ENCODE assay signal across 2 cellular contexts in the genomic region with DNA sequence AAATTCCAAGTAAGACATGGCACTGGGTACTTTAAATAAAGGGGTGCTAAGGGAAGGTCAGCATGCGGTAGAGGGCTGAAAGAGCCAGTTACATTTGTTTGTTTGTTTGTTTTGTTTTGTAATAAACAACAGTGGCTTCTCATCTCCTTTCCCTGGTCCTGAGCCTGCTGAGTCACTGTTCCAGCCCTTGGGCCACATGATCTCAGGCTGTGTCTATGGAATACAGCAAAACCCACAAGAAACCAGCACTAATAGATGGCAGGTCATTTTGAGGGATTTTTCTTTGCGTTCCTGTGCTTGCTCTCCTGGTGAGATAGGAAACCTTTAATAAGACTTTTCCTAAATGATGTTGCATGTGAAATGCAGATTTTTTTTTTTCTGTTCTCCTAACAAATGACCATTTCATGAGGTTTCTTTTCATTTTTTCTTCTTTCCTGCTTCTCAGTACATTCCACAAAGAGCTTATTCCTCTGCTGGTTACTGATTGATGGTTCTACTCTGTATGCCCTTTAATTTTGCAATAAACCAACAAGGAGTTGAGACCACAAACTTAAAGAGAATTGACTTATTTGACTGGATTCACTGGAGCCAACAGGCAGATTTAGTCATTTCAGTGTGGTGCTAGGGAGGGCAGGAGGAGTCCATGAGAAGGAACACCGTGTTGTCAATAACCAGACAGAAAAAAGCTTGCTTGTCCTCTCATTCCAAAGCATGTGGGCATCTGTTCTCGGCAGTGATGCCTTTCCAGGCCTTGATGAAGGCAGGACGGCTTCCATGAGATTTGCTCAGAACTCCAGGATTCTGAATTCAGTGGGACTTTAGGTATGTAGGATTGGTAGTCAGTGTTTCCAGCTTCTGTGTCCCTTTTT.
TF ChIP-seq lines count a peak whose summit lies in the region.

No MANE protein-coding gene starts in this region.

TF ChIP-seq in A549, 52 proteins besides CTCF, POLR2A, EP300 and RAD21 (continued from another document and continues in another):
- TF ChIP-seq SREBF2 (IDR thresholded peaks at IDR 0.05) (no peak), RNF2 (IDR thresholded peaks at IDR 0.05; ENCODE audit: borderline replicate concordance, low read depth) (no peak), HDAC2 (IDR thresholded peaks at IDR 0.05) (no peak), CHD4 (IDR thresholded peaks at IDR 0.05; ENCODE audit: borderline replicate concordance) (no peak), MAZ (IDR thresholded peaks at IDR 0.05; ENCODE audit: borderline replicate concordance, low read depth, low read length) (no peak), RFX5 (IDR thresholded peaks at IDR 0.05) (no peak), ESRRA (IDR thresholded peaks at IDR 0.05; ENCODE audit: borderline replicate concordance, low read length) (no peak), ZSCAN20 (CRISPR knock-in tag; IDR thresholded peaks at IDR 0.05) (no peak; the same call in 1 of the 2 replicates), RARB (CRISPR knock-in tag; IDR thresholded peaks at IDR 0.05) (no peak), FOSL2 (IDR thresholded peaks at IDR 0.05) (no peak), FOSL2 (CRISPR knock-in tag; IDR thresholded peaks at IDR 0.05) (peak; percentile 57), CEBPB (IDR thresholded peaks at IDR 0.05) (peak in 1 of 2 experiments; percentile 64; a peak in 2 of 4 replicates), FOSB (CRISPR knock-in tag; IDR thresholded peaks at IDR 0.05) (no peak), CBX8 (IDR thresholded peaks at IDR 0.05) (no peak), E2F6 (IDR thresholded peaks at IDR 0.05; ENCODE audit: borderline replicate concordance, low read depth) (no peak; the same call in 1 of the 2 replicates), RCOR1 (IDR thresholded peaks at IDR 0.05; ENCODE audit: low read depth, low read length) (no peak), BHLHE40 (IDR thresholded peaks at IDR 0.05; ENCODE audit: low read depth, low read length) (no peak), NR3C1 (IDR thresholded peaks at IDR 0.05) (no peak), MAX (IDR thresholded peaks at IDR 0.05) (peak; percentile 50; the same call in 1 of the 2 replicates), ZNF302 (CRISPR knock-in tag; IDR thresholded peaks at IDR 0.05) (no peak), NPAS2 (CRISPR knock-in tag; IDR thresholded peaks at IDR 0.05; ENCODE audit: borderline replicate concordance) (no peak), KDM1A (IDR thresholded peaks at IDR 0.05; ENCODE audit: low read depth) (no peak), POLR2AphosphoS2 (conservative IDR thresholded peaks at IDR 0.05; ENCODE audit: low read length) (no peak), JUN (IDR thresholded peaks at IDR 0.05) (no peak), HMGXB4 (CRISPR knock-in tag; IDR thresholded peaks at IDR 0.05; ENCODE audit: borderline replicate concordance) (no peak), ZFP36 (IDR thresholded peaks at IDR 0.05; ENCODE audit: borderline replicate concordance, partially characterized antibody) (no peak), ATOH8 (CRISPR knock-in tag; IDR thresholded peaks at IDR 0.05; ENCODE audit: low read depth) (no peak)
- TF ChIP-seq, protein P1, sequence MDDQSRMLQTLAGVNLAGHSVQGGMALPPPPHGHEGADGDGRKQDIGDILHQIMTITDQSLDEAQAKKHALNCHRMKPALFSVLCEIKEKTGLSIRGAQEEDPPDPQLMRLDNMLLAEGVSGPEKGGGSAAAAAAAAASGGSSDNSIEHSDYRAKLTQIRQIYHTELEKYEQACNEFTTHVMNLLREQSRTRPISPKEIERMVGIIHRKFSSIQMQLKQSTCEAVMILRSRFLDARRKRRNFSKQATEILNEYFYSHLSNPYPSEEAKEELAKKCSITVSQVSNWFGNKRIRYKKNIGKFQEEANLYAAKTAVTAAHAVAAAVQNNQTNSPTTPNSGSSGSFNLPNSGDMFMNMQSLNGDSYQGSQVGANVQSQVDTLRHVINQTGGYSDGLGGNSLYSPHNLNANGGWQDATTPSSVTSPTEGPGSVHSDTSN (IDR thresholded peaks at IDR 0.05) = no peak

TF ChIP-seq in liver, 16 proteins besides CTCF, POLR2A, EP300 and RAD21 (continued from another document):
- TF ChIP-seq, protein P2, sequence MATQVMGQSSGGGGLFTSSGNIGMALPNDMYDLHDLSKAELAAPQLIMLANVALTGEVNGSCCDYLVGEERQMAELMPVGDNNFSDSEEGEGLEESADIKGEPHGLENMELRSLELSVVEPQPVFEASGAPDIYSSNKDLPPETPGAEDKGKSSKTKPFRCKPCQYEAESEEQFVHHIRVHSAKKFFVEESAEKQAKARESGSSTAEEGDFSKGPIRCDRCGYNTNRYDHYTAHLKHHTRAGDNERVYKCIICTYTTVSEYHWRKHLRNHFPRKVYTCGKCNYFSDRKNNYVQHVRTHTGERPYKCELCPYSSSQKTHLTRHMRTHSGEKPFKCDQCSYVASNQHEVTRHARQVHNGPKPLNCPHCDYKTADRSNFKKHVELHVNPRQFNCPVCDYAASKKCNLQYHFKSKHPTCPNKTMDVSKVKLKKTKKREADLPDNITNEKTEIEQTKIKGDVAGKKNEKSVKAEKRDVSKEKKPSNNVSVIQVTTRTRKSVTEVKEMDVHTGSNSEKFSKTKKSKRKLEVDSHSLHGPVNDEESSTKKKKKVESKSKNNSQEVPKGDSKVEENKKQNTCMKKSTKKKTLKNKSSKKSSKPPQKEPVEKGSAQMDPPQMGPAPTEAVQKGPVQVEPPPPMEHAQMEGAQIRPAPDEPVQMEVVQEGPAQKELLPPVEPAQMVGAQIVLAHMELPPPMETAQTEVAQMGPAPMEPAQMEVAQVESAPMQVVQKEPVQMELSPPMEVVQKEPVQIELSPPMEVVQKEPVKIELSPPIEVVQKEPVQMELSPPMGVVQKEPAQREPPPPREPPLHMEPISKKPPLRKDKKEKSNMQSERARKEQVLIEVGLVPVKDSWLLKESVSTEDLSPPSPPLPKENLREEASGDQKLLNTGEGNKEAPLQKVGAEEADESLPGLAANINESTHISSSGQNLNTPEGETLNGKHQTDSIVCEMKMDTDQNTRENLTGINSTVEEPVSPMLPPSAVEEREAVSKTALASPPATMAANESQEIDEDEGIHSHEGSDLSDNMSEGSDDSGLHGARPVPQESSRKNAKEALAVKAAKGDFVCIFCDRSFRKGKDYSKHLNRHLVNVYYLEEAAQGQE (IDR thresholded peaks at IDR 0.05) = no peak
